ENCODE assay signal across 8 cellular contexts in genomic region chr7:133081119-133081604, GRCh38. TPM values are rescaled to one million over a fixed set of nuclear protein-coding genes. Genes with fewer than 3 reads are reported as not detected.
A peak's percentile ranks its signal among the peaks of the same experiment; 100 is the strongest.
DNase-seq lines count a peak whose midpoint lies in the region; ATAC-seq and TF ChIP-seq lines count a peak whose summit lies in the region.

No MANE protein-coding gene starts in this region.

- H3K27ac Mint-ChIP-seq in activated CD4-positive, alpha-beta T cell treated with anti-CD3 and anti-CD28 coated beads, Interleukin-2, amount 10 ng/mL, durations not matched to agents 7 days and 5 days, result peak overlapping the region; percentile 90

- H3K4me1 ChIP-seq in neutrophil (ENCODE audit: control insufficient read depth in 1 of 2, insufficient read depth in 1 of 2, low read depth in 1 of 2, low read length in 1 of 2), result peaks cover 9 to 12% of the 10 kb centered on the region in 2 experiments

- POLR2A ChIA-PET in activated CD4-positive, alpha-beta T cell treated with anti-CD3 and anti-CD28 coated beads, Interleukin-2, amount 10 ng/mL, durations not matched to agents 7 days and 5 days (lab: Charles Lee), result no interaction called here

- DNase-seq in stimulated activated CD4-positive, alpha-beta T cell treated with anti-CD3 and anti-CD28 coated beads, Interleukin-15, amount 100 ng/mL, for 24 hours, result peak; percentile 31
- no peak for DNase-seq in stimulated activated CD4-positive, alpha-beta T cell treated with anti-CD3 and anti-CD28 coated beads, Interleukin-12 subunit alpha, Interleukin-12 subunit beta, amount 100 ng/mL, for 4 hours
- DNase-seq in activated CD4-positive, alpha-beta T cell treated with anti-CD3 and anti-CD28 coated beads, Interleukin-2, amount 10 ng/mL, durations not matched to agents 7 days and 5 days, result peak; percentile 15
- DNase-seq in fibroblast of the aortic adventitia (ENCODE audit: low read depth) (peak; percentile 15), inferior parietal cortex (ENCODE audit: extremely low spot score) (no peak), T-helper 9 cell (no peak)

- H3K27ac ChIP-seq in neutrophil, result peak overlapping the region; percentile 51

- H3K4me3 Mint-ChIP-seq in activated CD4-positive, alpha-beta T cell treated with anti-CD3 and anti-CD28 coated beads, Interleukin-2, amount 10 ng/mL, durations not matched to agents 7 days and 5 days, result peak overlapping the region; percentile 87

- H3K9me3 Mint-ChIP-seq in activated CD4-positive, alpha-beta T cell treated with anti-CD3 and anti-CD28 coated beads, Interleukin-2, amount 10 ng/mL, durations not matched to agents 7 days and 5 days, result no peaks in the 10 kb centered on the region

- H3K36me3 Mint-ChIP-seq in activated CD4-positive, alpha-beta T cell treated with anti-CD3 and anti-CD28 coated beads, Interleukin-2, amount 10 ng/mL, durations not matched to agents 7 days and 5 days (ENCODE audit: low read depth), result peaks cover 3% of the 10 kb centered on the region

- no peaks in the 10 kb centered on the region for H3K36me3 ChIP-seq in neutrophil

- peak overlapping the region; percentile 78 for H3K4me3 ChIP-seq in fibroblast of the aortic adventitia (ENCODE audit: low read depth, low read length)
- peak overlapping the region; percentile 66 to 69 for H3K4me3 ChIP-seq in neutrophil (ENCODE audit: low read depth in 1 of 2, low read length in 1 of 2)

- peaks cover 21% of the 10 kb centered on the region for H3K4me1 Mint-ChIP-seq in activated CD4-positive, alpha-beta T cell treated with anti-CD3 and anti-CD28 coated beads, Interleukin-2, amount 10 ng/mL, durations not matched to agents 7 days and 5 days

- no peaks in the 10 kb centered on the region for H3K9me3 ChIP-seq in neutrophil

- CTCF ChIA-PET in activated CD4-positive, alpha-beta T cell treated with anti-CD3 and anti-CD28 coated beads, Interleukin-2, amount 10 ng/mL, durations not matched to agents 7 days and 5 days (lab: Charles Lee), result no interaction called here

- H3K27me3 Mint-ChIP-seq in activated CD4-positive, alpha-beta T cell treated with anti-CD3 and anti-CD28 coated beads, Interleukin-2, amount 10 ng/mL, durations not matched to agents 7 days and 5 days, result no peaks in the 10 kb centered on the region

- no peak for ATAC-seq in HG03045 (IDR thresholded peaks at IDR 0.05; ENCODE audit: unreplicated experiment)

- H3K27me3 ChIP-seq in neutrophil, result no peaks in the 10 kb centered on the region

- TF ChIP-seq CTCF in fibroblast of the aortic adventitia (IDR thresholded peaks at IDR 0.05; ENCODE audit: insufficient read depth, low read length) (no peak), neutrophil (IDR thresholded peaks at IDR 0.05) (no peak)

RNA-seq across cellular contexts. Expression of gene CHCHD3, which starts 0.7 kb away (rescaled TPM):
- 10 to 100 TPM; 47.4 to 49.2 TPM for total RNA-seq in activated CD4-positive, alpha-beta T cell treated with anti-CD3 and anti-CD28 coated beads, Interleukin-2, amount 10 ng/mL, durations not matched to agents 7 days and 5 days
- 96.1 and 99.7 TPM in 2 replicates for total RNA-seq in fibroblast of the aortic adventitia (ENCODE audit: low replicate concordance)

Comparison
In these comparisons a context has a peak if more than half of its experiments do, and no peak if none do; other contexts are left out.
1. DNase-seq: peak in stimulated activated CD4-positive, alpha-beta T cell treated with anti-CD3 and anti-CD28 coated beads, Interleukin-15, amount 100 ng/mL, for 24 hours (single experiment), activated CD4-positive, alpha-beta T cell treated with anti-CD3 and anti-CD28 coated beads, Interleukin-2, amount 10 ng/mL, durations not matched to agents 7 days and 5 days (single experiment) and fibroblast of the aortic adventitia (single experiment); none in stimulated activated CD4-positive, alpha-beta T cell treated with anti-CD3 and anti-CD28 coated beads, Interleukin-12 subunit alpha, Interleukin-12 subunit beta, amount 100 ng/mL, for 4 hours (single experiment), inferior parietal cortex (single experiment) and T-helper 9 cell (single experiment).